Comparison of ENCODE assay signal across 9 cellular contexts in the genomic region with DNA sequence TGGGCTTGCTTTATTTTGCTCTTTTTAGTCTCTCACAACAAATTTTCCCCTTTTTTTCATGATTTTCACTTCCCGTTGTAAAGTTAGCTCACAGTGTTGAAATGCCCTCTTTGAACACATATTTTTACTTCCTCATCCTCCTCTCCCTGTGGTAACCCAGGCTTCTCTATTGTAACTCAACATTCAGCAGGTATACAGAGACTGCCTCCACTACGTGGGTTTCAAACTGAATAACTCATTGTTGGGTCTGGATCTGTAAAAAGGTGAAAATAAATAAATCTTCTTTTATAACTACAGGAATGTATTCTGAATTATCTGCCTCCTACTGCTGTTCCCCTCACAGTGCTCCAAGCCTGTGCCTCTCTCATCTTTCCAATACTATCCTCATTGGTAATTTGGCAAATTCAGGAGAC.
A peak's percentile ranks its signal among the peaks of the same experiment; 100 is the strongest.
DNase-seq lines count a peak whose midpoint lies in the region; ATAC-seq and TF ChIP-seq lines count a peak whose summit lies in the region.
"Had no signal": no experiment of that assay in that cellular context is flagged by ENCODE, and none has a peak within 500 bp of the region (broad histone marks: within the 10 kb centered on the region; RNA-seq: fewer than 3 reads in every experiment).

No MANE protein-coding gene starts in this region.

- peaks cover 100% of the 10 kb centered on the region for H4K20me1 ChIP-seq in BLaER1
- no peaks in the 10 kb centered on the region for H4K20me1 ChIP-seq in HCT116 (ENCODE audit: insufficient read depth)

- peaks cover 62 to 70% (median 63%) of the 10 kb centered on the region in 3 donors for H3K4me1 Mint-ChIP-seq in T-cell

- no peak for TF ChIP-seq POLR2A in HCT116 (IDR thresholded peaks at IDR 0.05; ENCODE audit: borderline replicate concordance, extremely low read depth, insufficient read depth, insufficient read length)

- no peak for TF ChIP-seq RAD21 in HCT116 (IDR thresholded peaks at IDR 0.05; ENCODE audit: low read depth)

- CTCF ChIA-PET in HCT116 (lab: Charles Lee) (interaction anchor here (0.7 kb wide), 1 partner anchor 169 kb away, joined by 3 read pairs; no protein-coding TSS in a partner anchor), T-cell (lab: Charles Lee) (interaction anchor here in 1 of 2 donors (0.6 to 0.7 kb wide), 2 partner anchors 127 to 143 kb away, joined by 4 to 5 read pairs; no protein-coding TSS in a partner anchor)

- no peak for TF ChIP-seq CTCF in HCT116 (IDR thresholded peaks at IDR 0.05 in 2 of 3, conservative IDR thresholded peaks at IDR 0.05 in 1 of 3; ENCODE audit: borderline replicate concordance in 1 of 3, insufficient read depth in 1 of 3, low read depth in 2 of 3, low read length in 2 of 3)

- BruUV-seq in HCT116 (replicated peaks; lab: Mats Ljungman, UMichigan), result no TSS peak

- peaks cover 36% of the 10 kb centered on the region for H3K36me3 Mint-ChIP-seq in T-cell

- no peaks in the 10 kb centered on the region for H3K27me3 Mint-ChIP-seq in T-cell

- H3K36me3 ChIP-seq in BLaER1 (peaks cover 80% of the 10 kb centered on the region), HCT116 (ENCODE audit: control insufficient read depth in 1 of 2, insufficient read depth in 2 of 2, low read length in 2 of 2) (peaks cover 10 to 16% of the 10 kb centered on the region in 2 experiments; a peak in 2 of 4 replicates)

- no peaks in the 10 kb centered on the region for H3K9me2 ChIP-seq in HCT116 (ENCODE audit: insufficient read depth)

- H3K4me1 ChIP-seq in BLaER1 (peaks cover 68% of the 10 kb centered on the region), HCT116 (ENCODE audit: control insufficient read depth in 1 of 2, insufficient read depth in 2 of 2, low read length in 2 of 2) (peaks cover 44 to 75% of the 10 kb centered on the region in 2 experiments)

- H3K9me3 ChIP-seq in BLaER1, result no peaks in the 10 kb centered on the region
- no peaks in the 10 kb centered on the region for H3K9me3 ChIP-seq in HCT116 (ENCODE audit: control insufficient read depth in 1 of 2, insufficient read depth in 1 of 2, low read depth in 1 of 2, low read length in 2 of 2)

- H3K4me3 ChIP-seq in BLaER1, result peak overlapping the region; percentile 89
- H3K4me3 ChIP-seq in HCT116 (replicated peaks in 1 of 2; ENCODE audit: low read depth in 1 of 2, low read length in 2 of 2), result peak overlapping the region in 1 of 2 experiments; percentile 17; a peak in 1 of 4 replicates

- ATAC-seq in HCT116, result no peak
- no peak for ATAC-seq in T-cell (replicated peaks in 1 of 4)
- ATAC-seq in HG03520 (IDR thresholded peaks at IDR 0.05; ENCODE audit: unreplicated experiment), result no peak
- no peak for ATAC-seq in GM19328 (IDR thresholded peaks at IDR 0.05; ENCODE audit: unreplicated experiment)

- H3K9ac ChIP-seq in BLaER1, result peak overlapping the region; percentile 90; the same call in 1 of the 2 replicates
- peak overlapping the region; percentile 42 for H3K9ac ChIP-seq in HCT116 (ENCODE audit: low read length)

- H3K27ac ChIP-seq in BLaER1 (no peak overlapping the region), HCT116 (ENCODE audit: low read depth, low read length) (no peak overlapping the region)
- H3K27ac ChIP-seq: VCaP had no signal

- H3K4me2 ChIP-seq in BLaER1 (peak overlapping the region; percentile 90), HCT116 (ENCODE audit: low read length) (peak overlapping the region; percentile 67)

- peaks cover 97% of the 10 kb centered on the region for H3K79me2 ChIP-seq in HCT116 (ENCODE audit: insufficient read depth, low read length)

- DNase-seq in HCT116 (ENCODE audit: low read depth, low spot score) (no peak), T-cell (no peak), kidney tubule cell (ENCODE audit: low spot score) (peak; percentile 39), dedifferentiated amniotic fluid mesenchymal stem cell (ENCODE audit: extremely low spot score) (no peak), cerebellar cortex (ENCODE audit: low spot score) (no peak)

- peak overlapping the region in 2 of 3 donors; percentile 4 to 52 for H3K4me3 Mint-ChIP-seq in T-cell

- POLR2A ChIA-PET in HCT116 (lab: Charles Lee) (interaction anchor here (0.9 kb wide), 2 partner anchors 36 to 75 kb away, joined by 3 read pairs; no protein-coding TSS in a partner anchor), T-cell (lab: Charles Lee) (no interaction called here)

- H2AFZ ChIP-seq in HCT116 (ENCODE audit: low read depth, low read length, poor library complexity, severe bottlenecking), result no peak overlapping the region

- RAD21 ChIA-PET in HCT116 (lab: Charles Lee; ENCODE audit: low non-redundant PET in 1 of 2, low total read pairs in 2 of 2, uncharacterized antibody in 2 of 2, unreplicated experiment in 2 of 2), result no interaction called here

- H3K27ac Mint-ChIP-seq in T-cell, result peak overlapping the region; percentile 2 to 69

- no peaks in the 10 kb centered on the region for H3K9me3 Mint-ChIP-seq in T-cell

- intact Hi-C loops in HCT116 (cut with micrococcal nuclease), result no loop called here

- H3K27me3 ChIP-seq in BLaER1 (no peaks in the 10 kb centered on the region), HCT116 (ENCODE audit: insufficient read depth, low read length) (no peaks in the 10 kb centered on the region)

TF ChIP-seq in HCT116, 20 proteins besides CTCF, POLR2A, EP300 and RAD21:
- no peak for TF ChIP-seq JUND (IDR thresholded peaks at IDR 0.05)
- TF ChIP-seq YY1 (IDR thresholded peaks at IDR 0.05; ENCODE audit: extremely low read depth, insufficient replicate concordance, low read depth, low read length), result no peak
- TF ChIP-seq CEBPB (IDR thresholded peaks at IDR 0.05; ENCODE audit: low read depth), result no peak
- no peak for TF ChIP-seq POLR2AphosphoS5 (IDR thresholded peaks at IDR 0.05; ENCODE audit: low read depth, low read length)
- no peak for TF ChIP-seq CBX3 (IDR thresholded peaks at IDR 0.05; ENCODE audit: low read depth)
- no peak for TF ChIP-seq ZFX (IDR thresholded peaks at IDR 0.05)
- TF ChIP-seq EZH2 (IDR thresholded peaks at IDR 0.05), result no peak
- no peak for TF ChIP-seq ELF1 (IDR thresholded peaks at IDR 0.05; ENCODE audit: borderline replicate concordance, low read depth)
- TF ChIP-seq, protein P1, sequence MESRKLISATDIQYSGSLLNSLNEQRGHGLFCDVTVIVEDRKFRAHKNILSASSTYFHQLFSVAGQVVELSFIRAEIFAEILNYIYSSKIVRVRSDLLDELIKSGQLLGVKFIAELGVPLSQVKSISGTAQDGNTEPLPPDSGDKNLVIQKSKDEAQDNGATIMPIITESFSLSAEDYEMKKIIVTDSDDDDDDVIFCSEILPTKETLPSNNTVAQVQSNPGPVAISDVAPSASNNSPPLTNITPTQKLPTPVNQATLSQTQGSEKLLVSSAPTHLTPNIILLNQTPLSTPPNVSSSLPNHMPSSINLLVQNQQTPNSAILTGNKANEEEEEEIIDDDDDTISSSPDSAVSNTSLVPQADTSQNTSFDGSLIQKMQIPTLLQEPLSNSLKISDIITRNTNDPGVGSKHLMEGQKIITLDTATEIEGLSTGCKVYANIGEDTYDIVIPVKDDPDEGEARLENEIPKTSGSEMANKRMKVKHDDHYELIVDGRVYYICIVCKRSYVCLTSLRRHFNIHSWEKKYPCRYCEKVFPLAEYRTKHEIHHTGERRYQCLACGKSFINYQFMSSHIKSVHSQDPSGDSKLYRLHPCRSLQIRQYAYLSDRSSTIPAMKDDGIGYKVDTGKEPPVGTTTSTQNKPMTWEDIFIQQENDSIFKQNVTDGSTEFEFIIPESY (IDR thresholded peaks at IDR 0.05; ENCODE audit: extremely low read depth, insufficient replicate concordance, low read length), result no peak
- TF ChIP-seq, protein P2, sequence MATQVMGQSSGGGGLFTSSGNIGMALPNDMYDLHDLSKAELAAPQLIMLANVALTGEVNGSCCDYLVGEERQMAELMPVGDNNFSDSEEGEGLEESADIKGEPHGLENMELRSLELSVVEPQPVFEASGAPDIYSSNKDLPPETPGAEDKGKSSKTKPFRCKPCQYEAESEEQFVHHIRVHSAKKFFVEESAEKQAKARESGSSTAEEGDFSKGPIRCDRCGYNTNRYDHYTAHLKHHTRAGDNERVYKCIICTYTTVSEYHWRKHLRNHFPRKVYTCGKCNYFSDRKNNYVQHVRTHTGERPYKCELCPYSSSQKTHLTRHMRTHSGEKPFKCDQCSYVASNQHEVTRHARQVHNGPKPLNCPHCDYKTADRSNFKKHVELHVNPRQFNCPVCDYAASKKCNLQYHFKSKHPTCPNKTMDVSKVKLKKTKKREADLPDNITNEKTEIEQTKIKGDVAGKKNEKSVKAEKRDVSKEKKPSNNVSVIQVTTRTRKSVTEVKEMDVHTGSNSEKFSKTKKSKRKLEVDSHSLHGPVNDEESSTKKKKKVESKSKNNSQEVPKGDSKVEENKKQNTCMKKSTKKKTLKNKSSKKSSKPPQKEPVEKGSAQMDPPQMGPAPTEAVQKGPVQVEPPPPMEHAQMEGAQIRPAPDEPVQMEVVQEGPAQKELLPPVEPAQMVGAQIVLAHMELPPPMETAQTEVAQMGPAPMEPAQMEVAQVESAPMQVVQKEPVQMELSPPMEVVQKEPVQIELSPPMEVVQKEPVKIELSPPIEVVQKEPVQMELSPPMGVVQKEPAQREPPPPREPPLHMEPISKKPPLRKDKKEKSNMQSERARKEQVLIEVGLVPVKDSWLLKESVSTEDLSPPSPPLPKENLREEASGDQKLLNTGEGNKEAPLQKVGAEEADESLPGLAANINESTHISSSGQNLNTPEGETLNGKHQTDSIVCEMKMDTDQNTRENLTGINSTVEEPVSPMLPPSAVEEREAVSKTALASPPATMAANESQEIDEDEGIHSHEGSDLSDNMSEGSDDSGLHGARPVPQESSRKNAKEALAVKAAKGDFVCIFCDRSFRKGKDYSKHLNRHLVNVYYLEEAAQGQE (IDR thresholded peaks at IDR 0.05; ENCODE audit: low read depth), result no peak
- TF ChIP-seq SRF (IDR thresholded peaks at IDR 0.05; ENCODE audit: low read depth), result no peak
- no peak for TF ChIP-seq FOSL1 (IDR thresholded peaks at IDR 0.05; ENCODE audit: low read depth)
- no peak for TF ChIP-seq ZNF274 (IDR thresholded peaks at IDR 0.05; ENCODE audit: low read depth, low read length)
- TF ChIP-seq SP1 (IDR thresholded peaks at IDR 0.05; ENCODE audit: low read depth), result no peak
